Comparison of ENCODE assay signal across 19 cellular contexts in genomic region chr6:113293106-113293505, GRCh38.
A peak's percentile ranks its signal among the peaks of the same experiment; 100 is the strongest.
DNase-seq lines count a peak whose midpoint lies in the region; ATAC-seq and TF ChIP-seq lines count a peak whose summit lies in the region.
"Had no signal": no experiment of that assay in that cellular context is flagged by ENCODE, and none has a peak within 500 bp of the region (broad histone marks: within the 10 kb centered on the region; RNA-seq: fewer than 3 reads in every experiment).

No MANE protein-coding gene starts in this region.

- no peaks in the 10 kb centered on the region for H3K9me3 ChIP-seq in smooth muscle cell (replicated peaks; ENCODE audit: low read depth)
- H3K9me3 ChIP-seq: colonic mucosa, spleen had no signal

- WGBS in smooth muscle cell (ENCODE audit: low lambda C conversion rate), result 53% methylated on average over 1 of the region's 1 CpG

- no peak overlapping the region for H3K27ac ChIP-seq in smooth muscle cell (ENCODE audit: low read depth)
- H3K27ac ChIP-seq: colonic mucosa, foreskin keratinocyte, spleen had no signal

- no peaks in the 10 kb centered on the region for H4K20me1 ChIP-seq in smooth muscle cell (ENCODE audit: low read depth)

- H3K4me3 ChIP-seq in smooth muscle cell, result no peak overlapping the region
- H3K4me3 ChIP-seq: colonic mucosa, spleen had no signal

- no peaks in the 10 kb centered on the region for H3F3A ChIP-seq in smooth muscle cell (ENCODE audit: low read depth)

- no peak for DNase-seq in smooth muscle cell (lab: John Stamatoyannopoulos, UW; ENCODE audit: unreplicated experiment)
- no peak for DNase-seq in activated naive CD4-positive, alpha-beta T cell treated with Interleukin-2 at 50 U/mL for 16 hours
- DNase-seq in H4 (ENCODE audit: low spot score), result no peak
- DNase-seq in activated CD8-positive, alpha-beta memory T cell treated with anti-CD3 and anti-CD28 coated beads, Interleukin-2, amount 50 U/mL, for 4 hours, result no peak
- DNase-seq: activated CD4-positive, alpha-beta memory T cell treated with anti-CD3 and anti-CD28 coated beads, Interleukin-2, amount 10 ng/mL, durations not matched to agents 7 days and 5 days; activated naive CD8-positive, alpha-beta T cell treated with anti-CD3 and anti-CD28 coated beads, Interleukin-2, amount 10 ng/mL, durations not matched to agents 7 days and 5 days; CD4-positive, alpha-beta T cell; colonic mucosa; foreskin keratinocyte; GF-D8; GOT3; kidney glomerular epithelial cell; natural killer cell; NCI-H1436 treated with DMSO at 0.1 percent for 48 hours; spleen; T-helper 17 cell had no signal

- no peaks in the 10 kb centered on the region for H3K27me3 ChIP-seq in smooth muscle cell (ENCODE audit: low read depth)
- H3K27me3 ChIP-seq: colonic mucosa, foreskin keratinocyte, spleen had no signal

- ATAC-seq in GM19035 (IDR thresholded peaks at IDR 0.05; ENCODE audit: unreplicated experiment) (peak; percentile 86), HG02571 (IDR thresholded peaks at IDR 0.05; ENCODE audit: unreplicated experiment) (peak; percentile 65), HG03439 (IDR thresholded peaks at IDR 0.05; ENCODE audit: unreplicated experiment) (peak; percentile 86)
- ATAC-seq: foreskin keratinocyte, natural killer cell, T-helper 17 cell had no signal

- no peaks in the 10 kb centered on the region for H3K36me3 ChIP-seq in smooth muscle cell (ENCODE audit: low read depth)
- H3K36me3 ChIP-seq: colonic mucosa, spleen had no signal

- no peaks in the 10 kb centered on the region for H3K79me2 ChIP-seq in smooth muscle cell (ENCODE audit: low read depth)

- no peak overlapping the region for H3K9ac ChIP-seq in smooth muscle cell (ENCODE audit: low read depth)

- H3K4me1 ChIP-seq in smooth muscle cell (ENCODE audit: low read depth), result no peaks in the 10 kb centered on the region
- H3K4me1 ChIP-seq: colonic mucosa, foreskin keratinocyte, spleen had no signal

- peak overlapping the region; percentile 25 for H3K4me2 ChIP-seq in smooth muscle cell

- TF ChIP-seq CTCF in smooth muscle cell (IDR thresholded peaks at IDR 0.05; ENCODE audit: borderline replicate concordance, insufficient read depth, poor library complexity, severe bottlenecking), result no peak

- peak overlapping the region; percentile 84 for H2AFZ ChIP-seq in smooth muscle cell (ENCODE audit: low read depth)
